ENCODE assay signal across 1 cellular context in the genomic region with DNA sequence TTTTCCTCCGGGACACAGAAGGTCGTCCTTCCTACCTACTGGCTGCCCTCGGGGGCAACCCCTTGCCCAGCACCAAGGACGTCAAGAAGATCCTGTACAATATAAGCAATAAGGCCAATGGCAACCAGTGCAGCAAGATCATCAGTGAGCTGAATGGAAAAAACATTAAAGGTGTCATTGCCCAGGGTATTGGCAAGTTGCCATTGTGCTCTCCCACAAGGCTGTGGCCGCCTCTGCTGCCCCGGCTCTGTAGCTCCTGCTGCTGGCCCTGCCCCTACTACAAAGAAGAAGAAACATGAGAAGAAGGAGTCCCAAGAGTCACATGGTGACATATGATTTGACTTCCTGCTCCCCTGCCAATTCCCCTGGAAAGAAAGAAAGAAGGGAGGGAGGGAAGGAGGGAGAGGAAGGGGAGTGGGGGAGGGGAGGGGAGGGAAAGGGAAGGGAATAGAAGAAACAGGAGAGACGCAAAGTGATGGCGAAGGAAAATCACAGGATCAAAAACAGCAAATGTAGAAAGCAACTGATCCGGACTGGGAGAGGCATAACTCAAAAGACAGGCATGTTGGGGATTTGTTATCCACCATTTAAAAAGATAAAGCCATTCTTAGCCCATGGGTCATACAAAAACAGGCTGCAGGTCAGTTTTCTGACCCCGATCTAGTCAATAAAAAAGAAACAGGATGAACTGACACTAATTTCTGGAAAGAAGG.
TF ChIP-seq lines count a peak whose summit lies in the region.

No MANE protein-coding gene starts in this region.

TF ChIP-seq in H1, 55 proteins besides CTCF, POLR2A, EP300 and RAD21 (continued from another document):
- TF ChIP-seq, protein P1, sequence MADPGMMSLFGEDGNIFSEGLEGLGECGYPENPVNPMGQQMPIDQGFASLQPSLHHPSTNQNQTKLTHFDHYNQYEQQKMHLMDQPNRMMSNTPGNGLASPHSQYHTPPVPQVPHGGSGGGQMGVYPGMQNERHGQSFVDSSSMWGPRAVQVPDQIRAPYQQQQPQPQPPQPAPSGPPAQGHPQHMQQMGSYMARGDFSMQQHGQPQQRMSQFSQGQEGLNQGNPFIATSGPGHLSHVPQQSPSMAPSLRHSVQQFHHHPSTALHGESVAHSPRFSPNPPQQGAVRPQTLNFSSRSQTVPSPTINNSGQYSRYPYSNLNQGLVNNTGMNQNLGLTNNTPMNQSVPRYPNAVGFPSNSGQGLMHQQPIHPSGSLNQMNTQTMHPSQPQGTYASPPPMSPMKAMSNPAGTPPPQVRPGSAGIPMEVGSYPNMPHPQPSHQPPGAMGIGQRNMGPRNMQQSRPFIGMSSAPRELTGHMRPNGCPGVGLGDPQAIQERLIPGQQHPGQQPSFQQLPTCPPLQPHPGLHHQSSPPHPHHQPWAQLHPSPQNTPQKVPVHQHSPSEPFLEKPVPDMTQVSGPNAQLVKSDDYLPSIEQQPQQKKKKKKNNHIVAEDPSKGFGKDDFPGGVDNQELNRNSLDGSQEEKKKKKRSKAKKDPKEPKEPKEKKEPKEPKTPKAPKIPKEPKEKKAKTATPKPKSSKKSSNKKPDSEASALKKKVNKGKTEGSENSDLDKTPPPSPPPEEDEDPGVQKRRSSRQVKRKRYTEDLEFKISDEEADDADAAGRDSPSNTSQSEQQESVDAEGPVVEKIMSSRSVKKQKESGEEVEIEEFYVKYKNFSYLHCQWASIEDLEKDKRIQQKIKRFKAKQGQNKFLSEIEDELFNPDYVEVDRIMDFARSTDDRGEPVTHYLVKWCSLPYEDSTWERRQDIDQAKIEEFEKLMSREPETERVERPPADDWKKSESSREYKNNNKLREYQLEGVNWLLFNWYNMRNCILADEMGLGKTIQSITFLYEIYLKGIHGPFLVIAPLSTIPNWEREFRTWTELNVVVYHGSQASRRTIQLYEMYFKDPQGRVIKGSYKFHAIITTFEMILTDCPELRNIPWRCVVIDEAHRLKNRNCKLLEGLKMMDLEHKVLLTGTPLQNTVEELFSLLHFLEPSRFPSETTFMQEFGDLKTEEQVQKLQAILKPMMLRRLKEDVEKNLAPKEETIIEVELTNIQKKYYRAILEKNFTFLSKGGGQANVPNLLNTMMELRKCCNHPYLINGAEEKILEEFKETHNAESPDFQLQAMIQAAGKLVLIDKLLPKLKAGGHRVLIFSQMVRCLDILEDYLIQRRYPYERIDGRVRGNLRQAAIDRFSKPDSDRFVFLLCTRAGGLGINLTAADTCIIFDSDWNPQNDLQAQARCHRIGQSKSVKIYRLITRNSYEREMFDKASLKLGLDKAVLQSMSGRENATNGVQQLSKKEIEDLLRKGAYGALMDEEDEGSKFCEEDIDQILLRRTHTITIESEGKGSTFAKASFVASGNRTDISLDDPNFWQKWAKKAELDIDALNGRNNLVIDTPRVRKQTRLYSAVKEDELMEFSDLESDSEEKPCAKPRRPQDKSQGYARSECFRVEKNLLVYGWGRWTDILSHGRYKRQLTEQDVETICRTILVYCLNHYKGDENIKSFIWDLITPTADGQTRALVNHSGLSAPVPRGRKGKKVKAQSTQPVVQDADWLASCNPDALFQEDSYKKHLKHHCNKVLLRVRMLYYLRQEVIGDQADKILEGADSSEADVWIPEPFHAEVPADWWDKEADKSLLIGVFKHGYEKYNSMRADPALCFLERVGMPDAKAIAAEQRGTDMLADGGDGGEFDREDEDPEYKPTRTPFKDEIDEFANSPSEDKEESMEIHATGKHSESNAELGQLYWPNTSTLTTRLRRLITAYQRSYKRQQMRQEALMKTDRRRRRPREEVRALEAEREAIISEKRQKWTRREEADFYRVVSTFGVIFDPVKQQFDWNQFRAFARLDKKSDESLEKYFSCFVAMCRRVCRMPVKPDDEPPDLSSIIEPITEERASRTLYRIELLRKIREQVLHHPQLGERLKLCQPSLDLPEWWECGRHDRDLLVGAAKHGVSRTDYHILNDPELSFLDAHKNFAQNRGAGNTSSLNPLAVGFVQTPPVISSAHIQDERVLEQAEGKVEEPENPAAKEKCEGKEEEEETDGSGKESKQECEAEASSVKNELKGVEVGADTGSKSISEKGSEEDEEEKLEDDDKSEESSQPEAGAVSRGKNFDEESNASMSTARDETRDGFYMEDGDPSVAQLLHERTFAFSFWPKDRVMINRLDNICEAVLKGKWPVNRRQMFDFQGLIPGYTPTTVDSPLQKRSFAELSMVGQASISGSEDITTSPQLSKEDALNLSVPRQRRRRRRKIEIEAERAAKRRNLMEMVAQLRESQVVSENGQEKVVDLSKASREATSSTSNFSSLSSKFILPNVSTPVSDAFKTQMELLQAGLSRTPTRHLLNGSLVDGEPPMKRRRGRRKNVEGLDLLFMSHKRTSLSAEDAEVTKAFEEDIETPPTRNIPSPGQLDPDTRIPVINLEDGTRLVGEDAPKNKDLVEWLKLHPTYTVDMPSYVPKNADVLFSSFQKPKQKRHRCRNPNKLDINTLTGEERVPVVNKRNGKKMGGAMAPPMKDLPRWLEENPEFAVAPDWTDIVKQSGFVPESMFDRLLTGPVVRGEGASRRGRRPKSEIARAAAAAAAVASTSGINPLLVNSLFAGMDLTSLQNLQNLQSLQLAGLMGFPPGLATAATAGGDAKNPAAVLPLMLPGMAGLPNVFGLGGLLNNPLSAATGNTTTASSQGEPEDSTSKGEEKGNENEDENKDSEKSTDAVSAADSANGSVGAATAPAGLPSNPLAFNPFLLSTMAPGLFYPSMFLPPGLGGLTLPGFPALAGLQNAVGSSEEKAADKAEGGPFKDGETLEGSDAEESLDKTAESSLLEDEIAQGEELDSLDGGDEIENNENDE (IDR thresholded peaks at IDR 0.05; ENCODE audit: insufficient replicate concordance, low read length): no peak
TF ChIP-seq in H1: peak in this region for 4.
